ENCODE assay signal across 11 cellular contexts in the genomic region with DNA sequence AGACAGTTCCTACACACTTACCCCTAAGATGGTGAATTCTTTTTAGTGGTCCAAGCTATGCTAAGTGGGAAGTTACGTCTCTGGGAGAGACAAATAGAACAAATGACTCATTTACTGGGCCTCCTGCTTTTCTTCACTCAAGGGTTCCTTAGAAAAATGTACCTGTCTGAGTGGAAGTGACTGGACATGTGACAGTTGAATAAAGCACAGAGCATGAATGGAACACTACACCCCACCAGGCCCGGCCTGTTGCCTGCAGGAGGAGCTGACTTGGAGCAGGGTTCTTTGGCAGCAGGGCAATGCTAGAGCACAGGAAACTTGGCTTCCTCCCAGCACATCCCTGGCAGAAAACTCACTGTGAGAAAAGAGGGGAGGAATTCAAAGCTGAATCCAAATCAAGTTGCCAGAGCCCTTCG.
A peak's percentile ranks its signal among the peaks of the same experiment; 100 is the strongest.
DNase-seq lines count a peak whose midpoint lies in the region; ATAC-seq and TF ChIP-seq lines count a peak whose summit lies in the region.
"Had no signal": no experiment of that assay in that cellular context is flagged by ENCODE, and none has a peak within 500 bp of the region (broad histone marks: within the 10 kb centered on the region; RNA-seq: fewer than 3 reads in every experiment).

No MANE protein-coding gene starts in this region.

- H3K36me3 ChIP-seq in thyroid gland: no peaks in the 10 kb centered on the region

- TF ChIP-seq POLR2A in thyroid gland (IDR thresholded peaks at IDR 0.05): no peak

- ATAC-seq in left lobe of liver (no peak), HG03565 (IDR thresholded peaks at IDR 0.05; ENCODE audit: unreplicated experiment) (no peak)

- H3K4me1 ChIP-seq in thyroid gland: peaks cover 6 to 11% of the 10 kb centered on the region in 2 donors

- WGBS in thyroid gland, 2 donors: 10 to 22% methylated on average over 3 of the region's 3 CpGs

- no peak for TF ChIP-seq CTCF in thyroid gland (IDR thresholded peaks at IDR 0.05)

- H3K9me3 ChIP-seq in thyroid gland: no peaks in the 10 kb centered on the region

- peak overlapping the region; percentile 51 to 70 (median 56) for H3K27ac ChIP-seq in thyroid gland

- intact Hi-C loops in thyroid gland (cut with DNase I): no loop called here

- DNase-seq in NCI-H2029 (lab: John Stamatoyannopoulos, UW) (peak; percentile 2), dedifferentiated amniotic fluid mesenchymal stem cell (ENCODE audit: extremely low spot score) (peak; percentile 74), left lobe of liver (ENCODE audit: low spot score) (peak; percentile 40), thyroid gland (peak; percentile 91 to 96), OCI-M1 (lab: John Stamatoyannopoulos, UW) (no peak)
- no peak for DNase-seq in effector CD4-positive, alpha-beta T cell
- no peak for DNase-seq in central memory CD4-positive, alpha-beta T cell
- DNase-seq: activated naive CD8-positive, alpha-beta T cell treated with anti-CD3 and anti-CD28 coated beads for 36 hours; GDM1; NCI-H774 had no signal

- H3K27me3 ChIP-seq in thyroid gland: no peaks in the 10 kb centered on the region

- no peak overlapping the region for H3K4me3 ChIP-seq in thyroid gland (replicated peaks in 1 of 3)

Comparison
In these comparisons a context has a peak if more than half of its experiments do, and no peak if none do; other contexts are left out.
1. DNase-seq: peak in NCI-H2029 (single experiment), dedifferentiated amniotic fluid mesenchymal stem cell (single experiment), left lobe of liver (single experiment) and thyroid gland (2 of 2); none in OCI-M1 (single experiment), effector CD4-positive, alpha-beta T cell (single experiment) and central memory CD4-positive, alpha-beta T cell (single experiment).